In the genomic region with DNA sequence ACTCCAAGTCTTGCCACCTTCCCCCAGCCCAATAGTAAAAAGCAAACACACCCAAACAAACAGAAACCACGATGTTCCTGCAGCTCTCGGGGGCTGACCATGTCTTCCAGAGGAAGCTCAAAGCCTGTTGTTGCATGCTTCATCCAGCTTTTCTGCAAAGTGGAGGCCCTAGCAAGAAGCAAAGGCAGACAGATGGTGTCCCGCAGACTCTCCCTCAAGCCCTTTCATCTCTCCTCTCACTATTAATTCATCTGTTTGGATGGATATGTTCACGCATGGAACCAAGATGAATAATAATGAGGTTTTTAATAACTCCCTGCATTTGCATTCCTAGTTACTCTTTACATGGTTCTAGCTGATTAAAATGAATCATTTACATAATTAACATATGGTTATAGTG, we compare ENCODE assay signal across 33 cellular contexts. TPM values are rescaled to one million over a fixed set of nuclear protein-coding genes. Genes with fewer than 3 reads are reported as not detected.
"Had no signal": no experiment of that assay in that cellular context is flagged by ENCODE, and none has a peak within 500 bp of the region (broad histone marks: within the 10 kb centered on the region; RNA-seq: fewer than 3 reads in every experiment).

No MANE protein-coding gene starts in this region.

- H3K4me1 ChIP-seq: ascending aorta, breast epithelium, foreskin keratinocyte had no signal

- H3K27ac ChIP-seq: ascending aorta, breast epithelium, cardiac muscle cell, esophagus muscularis mucosa, foreskin keratinocyte, heart right ventricle had no signal

- H3K4me3 Mint-ChIP-seq: activated CD4-positive, alpha-beta memory T cell treated with anti-CD3 and anti-CD28 coated beads for 36 hours; activated CD4-positive, alpha-beta T cell treated with anti-CD3 and anti-CD28 coated beads for 36 hours; activated CD4-positive, alpha-beta T cell treated with anti-CD3 and anti-CD28 coated beads, Interleukin-2, amount 10 ng/mL, durations not matched to agents 24 days and 14 days; activated naive CD4-positive, alpha-beta T cell treated with anti-CD3 and anti-CD28 coated beads, Interleukin-2, amount 10 ng/mL, durations not matched to agents 7 days and 5 days; activated naive CD8-positive, alpha-beta T cell treated with anti-CD3 and anti-CD28 coated beads, Interleukin-2, amount 10 ng/mL, durations not matched to agents 7 days and 5 days; activated T-cell treated with anti-CD3 and anti-CD28 coated beads, Interleukin-2, amount 50 U/mL, for 24 hours; activated T-cell treated with anti-CD3 and anti-CD28 coated beads, Interleukin-2, amount 50 U/mL, for 72 hours; brain; effector memory CD8-positive, alpha-beta T cell; T-helper 17 cell; T-helper 2 cell treated with Interferon-gamma antibody and Interleukin-4, amounts not matched to agents 5 μg/mL and 100 μg/mL, for 36 hours had no signal

- H3K27ac Mint-ChIP-seq: activated CD4-positive, alpha-beta memory T cell treated with anti-CD3 and anti-CD28 coated beads for 36 hours; activated CD4-positive, alpha-beta T cell treated with anti-CD3 and anti-CD28 coated beads for 36 hours; activated CD4-positive, alpha-beta T cell treated with anti-CD3 and anti-CD28 coated beads, Interleukin-2, amount 10 ng/mL, durations not matched to agents 24 days and 14 days; activated naive CD4-positive, alpha-beta T cell treated with anti-CD3 and anti-CD28 coated beads, Interleukin-2, amount 10 ng/mL, durations not matched to agents 7 days and 5 days; activated naive CD4-positive, alpha-beta T cell treated with anti-CD3 and anti-CD28 coated beads, Interleukin-2, amount 50 U/mL, for 72 hours; activated naive CD8-positive, alpha-beta T cell treated with anti-CD3 and anti-CD28 coated beads, Interleukin-2, amount 10 ng/mL, durations not matched to agents 7 days and 5 days; activated T-cell treated with anti-CD3 and anti-CD28 coated beads, Interleukin-2, amount 50 U/mL, for 24 hours; activated T-cell treated with anti-CD3 and anti-CD28 coated beads, Interleukin-2, amount 50 U/mL, for 72 hours; effector memory CD8-positive, alpha-beta T cell; T-helper 17 cell; T-helper 2 cell treated with Interferon-gamma antibody and Interleukin-4, amounts not matched to agents 5 μg/mL and 100 μg/mL, for 36 hours had no signal

- DNase-seq: activated CD4-positive, alpha-beta memory T cell treated with anti-CD3 and anti-CD28 coated beads for 36 hours; activated CD4-positive, alpha-beta T cell treated with anti-CD3 and anti-CD28 coated beads for 36 hours; activated CD4-positive, alpha-beta T cell treated with anti-CD3 and anti-CD28 coated beads, Interleukin-2, amount 10 ng/mL, durations not matched to agents 24 days and 14 days; activated CD4-positive, CD25-positive, alpha-beta regulatory T cell; activated CD4-positive, CD25-positive, alpha-beta regulatory T cell treated with anti-CD3 and anti-CD28 coated beads, Interleukin-2, amount 50 U/mL, for 72 hours; activated CD8-positive, alpha-beta memory T cell treated with anti-CD3 and anti-CD28 coated beads, Interleukin-2, amount 50 U/mL, for 48 hours; activated gamma-delta T cell; activated naive CD4-positive, alpha-beta T cell; activated naive CD4-positive, alpha-beta T cell treated with anti-CD3 and anti-CD28 coated beads, Interleukin-2, amount 10 ng/mL, durations not matched to agents 7 days and 5 days; activated naive CD8-positive, alpha-beta T cell treated with anti-CD3 and anti-CD28 coated beads, Interleukin-2, amount 10 ng/mL, durations not matched to agents 7 days and 5 days; activated T-cell treated with anti-CD3 and anti-CD28 coated beads for 4 hours; activated T-cell treated with anti-CD3 and anti-CD28 coated beads, Interleukin-2, amount 50 U/mL, for 24 hours; activated T-cell treated with anti-CD3 and anti-CD28 coated beads, Interleukin-2, amount 50 U/mL, for 72 hours; central memory CD4-positive, alpha-beta T cell; cortex of kidney; dermis blood vessel endothelial cell; effector CD4-positive, alpha-beta T cell; effector memory CD8-positive, alpha-beta T cell; erythroblast; foreskin keratinocyte; gastrocnemius medialis; heart right ventricle; T-helper 1 cell; T-helper 17 cell; T1000 had no signal

- H3K9me3 ChIP-seq: ascending aorta, breast epithelium, esophagus muscularis mucosa, gastrocnemius medialis, heart right ventricle had no signal

- H3K36me3 ChIP-seq: ascending aorta, breast epithelium, cardiac muscle cell, esophagus muscularis mucosa, gastrocnemius medialis, heart right ventricle had no signal

- H3K27me3 ChIP-seq: ascending aorta, breast epithelium, cardiac muscle cell, esophagus muscularis mucosa, foreskin keratinocyte, gastrocnemius medialis, heart right ventricle had no signal

- ATAC-seq: activated CD4-positive, alpha-beta T cell treated with anti-CD3 and anti-CD28 coated beads for 36 hours; activated naive CD4-positive, alpha-beta T cell treated with anti-CD3 and anti-CD28 coated beads, Interleukin-2, amount 50 U/mL, for 72 hours; activated T-cell treated with anti-CD3 and anti-CD28 coated beads, Interleukin-2, amount 50 U/mL, for 72 hours; effector memory CD8-positive, alpha-beta T cell; foreskin keratinocyte; gastrocnemius medialis; heart right ventricle; T-helper 17 cell had no signal

- H3K36me3 Mint-ChIP-seq: activated CD4-positive, alpha-beta memory T cell treated with anti-CD3 and anti-CD28 coated beads for 36 hours; activated naive CD4-positive, alpha-beta T cell treated with anti-CD3 and anti-CD28 coated beads, Interleukin-2, amount 10 ng/mL, durations not matched to agents 7 days and 5 days; activated naive CD8-positive, alpha-beta T cell treated with anti-CD3 and anti-CD28 coated beads, Interleukin-2, amount 10 ng/mL, durations not matched to agents 7 days and 5 days; brain had no signal

- H3K4me3 ChIP-seq: ascending aorta, breast epithelium, cardiac muscle cell, esophagus muscularis mucosa, gastrocnemius medialis, heart right ventricle had no signal

- H3K27me3 Mint-ChIP-seq: activated CD4-positive, alpha-beta memory T cell treated with anti-CD3 and anti-CD28 coated beads for 36 hours; activated CD4-positive, alpha-beta T cell treated with anti-CD3 and anti-CD28 coated beads for 36 hours; activated CD4-positive, alpha-beta T cell treated with anti-CD3 and anti-CD28 coated beads, Interleukin-2, amount 10 ng/mL, durations not matched to agents 24 days and 14 days; activated naive CD4-positive, alpha-beta T cell treated with anti-CD3 and anti-CD28 coated beads, Interleukin-2, amount 10 ng/mL, durations not matched to agents 7 days and 5 days; activated naive CD8-positive, alpha-beta T cell treated with anti-CD3 and anti-CD28 coated beads, Interleukin-2, amount 10 ng/mL, durations not matched to agents 7 days and 5 days; activated T-cell treated with anti-CD3 and anti-CD28 coated beads, Interleukin-2, amount 50 U/mL, for 24 hours; brain; effector memory CD8-positive, alpha-beta T cell; T-helper 17 cell had no signal

- H3K4me1 Mint-ChIP-seq: activated CD4-positive, alpha-beta T cell treated with anti-CD3 and anti-CD28 coated beads for 36 hours; activated CD4-positive, alpha-beta T cell treated with anti-CD3 and anti-CD28 coated beads, Interleukin-2, amount 10 ng/mL, durations not matched to agents 24 days and 14 days; activated naive CD4-positive, alpha-beta T cell treated with anti-CD3 and anti-CD28 coated beads, Interleukin-2, amount 10 ng/mL, durations not matched to agents 7 days and 5 days; activated naive CD8-positive, alpha-beta T cell treated with anti-CD3 and anti-CD28 coated beads, Interleukin-2, amount 10 ng/mL, durations not matched to agents 7 days and 5 days; T-helper 17 cell had no signal

RNA-seq across cellular contexts. Expression of gene RBFOX1, which starts 36.5 kb away (rescaled TPM):
- total RNA-seq: activated CD4-positive, alpha-beta memory T cell treated with anti-CD3 and anti-CD28 coated beads for 36 hours; activated CD4-positive, alpha-beta T cell treated with anti-CD3 and anti-CD28 coated beads for 36 hours; activated CD4-positive, alpha-beta T cell treated with anti-CD3 and anti-CD28 coated beads, Interleukin-2, amount 10 ng/mL, durations not matched to agents 24 days and 14 days; activated naive CD4-positive, alpha-beta T cell treated with anti-CD3 and anti-CD28 coated beads, Interleukin-2, amount 50 U/mL, for 72 hours; activated naive CD8-positive, alpha-beta T cell treated with anti-CD3 and anti-CD28 coated beads, Interleukin-2, amount 10 ng/mL, durations not matched to agents 7 days and 5 days; activated T-cell treated with anti-CD3 and anti-CD28 coated beads, Interleukin-2, amount 50 U/mL, for 72 hours; ascending aorta; chondrocyte; dermis blood vessel endothelial cell; esophagus muscularis mucosa; foreskin keratinocyte; T-helper 17 cell had no signal
- polyA plus RNA-seq: foreskin keratinocyte had no signal
